31 cellular contexts compared by ENCODE assay signal in the genomic region with DNA sequence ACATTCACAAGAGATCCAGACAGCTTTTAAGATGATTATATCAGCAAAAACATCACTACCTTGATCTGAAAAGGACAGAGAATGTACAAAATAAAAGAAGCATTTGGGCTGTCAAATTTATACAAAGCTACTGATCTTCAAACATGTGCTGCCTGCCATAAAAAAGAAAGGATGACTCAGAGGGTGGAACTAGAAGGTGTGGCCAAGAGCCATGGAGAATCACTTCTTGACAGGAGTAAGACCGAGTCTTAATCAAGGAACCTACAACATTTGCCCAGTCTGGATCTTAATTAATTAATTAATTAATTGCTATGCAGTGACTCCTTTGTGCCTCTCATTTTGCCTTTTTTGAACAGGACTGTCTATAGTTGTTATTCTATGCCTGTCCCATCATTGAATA. TPM values are rescaled to one million over a fixed set of nuclear protein-coding genes. Genes with fewer than 3 reads are reported as not detected.
"Had no signal": no experiment of that assay in that cellular context is flagged by ENCODE, and none has a peak within 500 bp of the region (broad histone marks: within the 10 kb centered on the region; RNA-seq: fewer than 3 reads in every experiment).

No MANE protein-coding gene starts in this region.

- H3K27ac Mint-ChIP-seq: activated B cell treated with CpG ODN at 0.5 μM for 24 hours; activated CD4-positive, alpha-beta memory T cell treated with anti-CD3 and anti-CD28 coated beads, Interleukin-2, amount 10 ng/mL, durations not matched to agents 7 days and 5 days; activated CD4-positive, alpha-beta T cell treated with anti-CD3 and anti-CD28 coated beads, Interleukin-2, amount 10 ng/mL, durations not matched to agents 24 days and 14 days; activated naive CD4-positive, alpha-beta T cell treated with anti-CD3 and anti-CD28 coated beads, Interleukin-2, amount 10 ng/mL, durations not matched to agents 7 days and 5 days; activated naive CD4-positive, alpha-beta T cell treated with anti-CD3 and anti-CD28 coated beads, Interleukin-2, amount 50 U/mL, for 72 hours; activated naive CD8-positive, alpha-beta T cell treated with anti-CD3 and anti-CD28 coated beads, Interleukin-2, amount 10 ng/mL, durations not matched to agents 7 days and 5 days; activated T-cell treated with anti-CD3 and anti-CD28 coated beads, Interleukin-2, amount 50 U/mL, for 24 hours; activated T-cell treated with anti-CD3 and anti-CD28 coated beads, Interleukin-2, amount 50 U/mL, for 72 hours; brain; dendritic cell treated with granulocyte-macrophage colony-stimulating factor and Interleukin-4, amounts not matched to agents 40 ng/mL and 50 ng/mL, for 4 days; T-helper 17 cell; T-helper 2 cell treated with Interferon-gamma antibody and Interleukin-4, amounts not matched to agents 5 μg/mL and 100 μg/mL, for 36 hours had no signal

- H3K36me3 ChIP-seq: ascending aorta, breast epithelium, gastroesophageal sphincter, WERI-Rb-1 had no signal

- H3K27ac ChIP-seq: ascending aorta, breast epithelium, coronary artery, dorsolateral prefrontal cortex, epithelial cell of prostate, gastroesophageal sphincter, WERI-Rb-1 had no signal

- H3K4me3 ChIP-seq: ascending aorta, breast epithelium, coronary artery, dorsolateral prefrontal cortex, gastroesophageal sphincter had no signal

- H3K36me3 Mint-ChIP-seq: activated naive CD4-positive, alpha-beta T cell treated with anti-CD3 and anti-CD28 coated beads, Interleukin-2, amount 10 ng/mL, durations not matched to agents 7 days and 5 days; activated naive CD8-positive, alpha-beta T cell treated with anti-CD3 and anti-CD28 coated beads, Interleukin-2, amount 10 ng/mL, durations not matched to agents 7 days and 5 days; brain had no signal

- H3K4me1 Mint-ChIP-seq: activated B cell treated with CpG ODN at 0.5 μM for 24 hours; activated CD4-positive, alpha-beta memory T cell treated with anti-CD3 and anti-CD28 coated beads, Interleukin-2, amount 10 ng/mL, durations not matched to agents 7 days and 5 days; activated CD4-positive, alpha-beta T cell treated with anti-CD3 and anti-CD28 coated beads, Interleukin-2, amount 10 ng/mL, durations not matched to agents 24 days and 14 days; activated naive CD4-positive, alpha-beta T cell treated with anti-CD3 and anti-CD28 coated beads, Interleukin-2, amount 10 ng/mL, durations not matched to agents 7 days and 5 days; activated naive CD8-positive, alpha-beta T cell treated with anti-CD3 and anti-CD28 coated beads, Interleukin-2, amount 10 ng/mL, durations not matched to agents 7 days and 5 days; central memory CD8-positive, alpha-beta T cell; T-helper 17 cell had no signal

- H3K4me3 Mint-ChIP-seq: activated B cell treated with CpG ODN at 0.5 μM for 24 hours; activated CD4-positive, alpha-beta memory T cell treated with anti-CD3 and anti-CD28 coated beads, Interleukin-2, amount 10 ng/mL, durations not matched to agents 7 days and 5 days; activated CD4-positive, alpha-beta T cell treated with anti-CD3 and anti-CD28 coated beads, Interleukin-2, amount 10 ng/mL, durations not matched to agents 24 days and 14 days; activated naive CD4-positive, alpha-beta T cell treated with anti-CD3 and anti-CD28 coated beads, Interleukin-2, amount 10 ng/mL, durations not matched to agents 7 days and 5 days; activated naive CD8-positive, alpha-beta T cell treated with anti-CD3 and anti-CD28 coated beads, Interleukin-2, amount 10 ng/mL, durations not matched to agents 7 days and 5 days; activated T-cell treated with anti-CD3 and anti-CD28 coated beads, Interleukin-2, amount 50 U/mL, for 24 hours; activated T-cell treated with anti-CD3 and anti-CD28 coated beads, Interleukin-2, amount 50 U/mL, for 72 hours; brain; central memory CD8-positive, alpha-beta T cell; dendritic cell treated with granulocyte-macrophage colony-stimulating factor and Interleukin-4, amounts not matched to agents 40 ng/mL and 50 ng/mL, for 4 days; T-helper 17 cell; T-helper 2 cell treated with Interferon-gamma antibody and Interleukin-4, amounts not matched to agents 5 μg/mL and 100 μg/mL, for 36 hours had no signal

- ATAC-seq: activated CD4-positive, CD25-positive, alpha-beta regulatory T cell treated with anti-CD3 and anti-CD28 coated beads, Interleukin-2, amount 50 U/mL, for 24 hours; activated naive CD4-positive, alpha-beta T cell treated with anti-CD3 and anti-CD28 coated beads, Interleukin-2, amount 50 U/mL, for 72 hours; activated T-cell treated with anti-CD3 and anti-CD28 coated beads, Interleukin-2, amount 50 U/mL, for 72 hours; gastroesophageal sphincter; T-helper 17 cell had no signal

- DNase-seq: activated B cell treated with CpG ODN at 0.5 μM for 24 hours; activated CD4-positive, alpha-beta memory T cell treated with anti-CD3 and anti-CD28 coated beads, Interleukin-2, amount 10 ng/mL, durations not matched to agents 7 days and 5 days; activated CD4-positive, alpha-beta T cell treated with anti-CD3 and anti-CD28 coated beads, Interleukin-2, amount 10 ng/mL, durations not matched to agents 24 days and 14 days; activated CD4-positive, alpha-beta T cell treated with anti-CD3 and anti-CD28 coated beads, Interleukin-2, amount 50 U/mL, for 4 hours; activated CD8-positive, alpha-beta memory T cell treated with anti-CD3 and anti-CD28 coated beads, Interleukin-2, amount 50 U/mL, for 48 hours; activated gamma-delta T cell; activated naive CD4-positive, alpha-beta T cell; activated naive CD4-positive, alpha-beta T cell treated with anti-CD3 and anti-CD28 coated beads, Interleukin-2, amount 10 ng/mL, durations not matched to agents 7 days and 5 days; activated naive CD8-positive, alpha-beta T cell treated with anti-CD3 and anti-CD28 coated beads, Interleukin-2, amount 10 ng/mL, durations not matched to agents 7 days and 5 days; activated T-cell treated with anti-CD3 and anti-CD28 coated beads for 4 hours; activated T-cell treated with anti-CD3 and anti-CD28 coated beads, Interleukin-2, amount 50 U/mL, for 24 hours; activated T-cell treated with anti-CD3 and anti-CD28 coated beads, Interleukin-2, amount 50 U/mL, for 72 hours; dorsolateral prefrontal cortex; effector memory CD4-positive, alpha-beta T cell; foreskin melanocyte; hippocampal formation; T-helper 1 cell; T-helper 17 cell; T1000; WERI-Rb-1 had no signal

- H3K4me1 ChIP-seq: ascending aorta, breast epithelium, gastroesophageal sphincter had no signal

- H3K27me3 ChIP-seq: ascending aorta, breast epithelium, dorsolateral prefrontal cortex, gastroesophageal sphincter had no signal

RNA-seq across cellular contexts. Expression of a gene that starts 33.2 kb away (rescaled TPM):
- total RNA-seq: activated B cell treated with CpG ODN at 0.5 μM for 24 hours had no signal
